Comparison of ENCODE assay signal across 29 cellular contexts in genomic region chr12:72493390-72493789, GRCh38.
DNase-seq lines count a peak whose midpoint lies in the region; ATAC-seq, FAIRE-seq and TF ChIP-seq lines count a peak whose summit lies in the region.
"Had no signal": no experiment of that assay in that cellular context is flagged by ENCODE, and none has a peak within 500 bp of the region (broad histone marks: within the 10 kb centered on the region; RNA-seq: fewer than 3 reads in every experiment).

No MANE protein-coding gene starts in this region.

- in situ Hi-C loops in GM23248 (cut with MboI), result no loop called here

- H3K9me2 ChIP-seq in GM23248 (ENCODE audit: insufficient read depth), result no peaks in the 10 kb centered on the region

- no peak overlapping the region for H3K9ac ChIP-seq in GM23248
- H3K9ac ChIP-seq in astrocyte (ENCODE audit: low read length), result no peak overlapping the region
- H3K9ac ChIP-seq: BLaER1 had no signal

- no peak overlapping the region for H3K27ac Mint-ChIP-seq in astrocyte (ENCODE audit: unreplicated experiment)
- H3K27ac Mint-ChIP-seq: CD4-positive, alpha-beta T cell; IgD-negative memory B cell; T-helper 17 cell had no signal

- H3K27ac ChIP-seq in GM23248 (no peak overlapping the region), astrocyte (ENCODE audit: low read depth, low read length) (no peak overlapping the region)
- H3K27ac ChIP-seq: BLaER1 had no signal

- H3K4me3 Mint-ChIP-seq in astrocyte (ENCODE audit: unreplicated experiment), result no peak overlapping the region
- H3K4me3 Mint-ChIP-seq: CD4-positive, alpha-beta T cell; IgD-negative memory B cell; T-helper 17 cell had no signal

- ATAC-seq in HG03139 (IDR thresholded peaks at IDR 0.05; ENCODE audit: unreplicated experiment), result no peak
- no peak for ATAC-seq in GM19463 (IDR thresholded peaks at IDR 0.05; ENCODE audit: unreplicated experiment)
- ATAC-seq: Right ventricle myocardium inferior, T-helper 17 cell had no signal

- H3K79me2 ChIP-seq in GM23248 (ENCODE audit: insufficient read depth) (no peaks in the 10 kb centered on the region), astrocyte (ENCODE audit: insufficient read depth, low read length) (no peaks in the 10 kb centered on the region)

- DNase-seq in GM23248 (peak; percentile 7), OCI-M2 (lab: John Stamatoyannopoulos, UW; ENCODE audit: unreplicated experiment) (peak; percentile 35), astrocyte (ENCODE audit: low read depth) (peak; percentile 35), kidney tubule cell (ENCODE audit: low spot score) (peak; percentile 1), GM10266 (ENCODE audit: extremely low spot score) (no peak), hypothalamus (lab: John Stamatoyannopoulos, UW) (no peak)
- DNase-seq: ACHN; CD4-positive, alpha-beta T cell; COR-L47; DND-41; GDM1; Karpas-422; MM.1S; NCI-H1048; NCI-H1417 treated with DMSO at 0.1 percent for 48 hours; NCI-H187; NCI-H2107; NCI-H226; NCI-H510A treated with DMSO at 0.1 percent for 48 hours; NCI-H774; T-helper 17 cell had no signal

- no peaks in the 10 kb centered on the region for H3K4me1 ChIP-seq in GM23248 (ENCODE audit: insufficient read depth)
- no peaks in the 10 kb centered on the region for H3K4me1 ChIP-seq in astrocyte (ENCODE audit: insufficient read depth, low read length)
- H3K4me1 ChIP-seq: BLaER1 had no signal

- H3K27me3 Mint-ChIP-seq in astrocyte (ENCODE audit: low read depth, unreplicated experiment), result no peaks in the 10 kb centered on the region
- H3K27me3 Mint-ChIP-seq: CD4-positive, alpha-beta T cell; IgD-negative memory B cell; T-helper 17 cell had no signal

- H3K9me3 ChIP-seq in GM23248 (ENCODE audit: low read depth), result no peaks in the 10 kb centered on the region
- H3K9me3 ChIP-seq in astrocyte (ENCODE audit: insufficient read depth, low read depth, low read length), result no peaks in the 10 kb centered on the region
- H3K9me3 ChIP-seq: BLaER1 had no signal

- H3K36me3 ChIP-seq in GM23248 (ENCODE audit: low read depth) (no peaks in the 10 kb centered on the region), astrocyte (ENCODE audit: insufficient read depth, low read length) (no peaks in the 10 kb centered on the region)
- H3K36me3 ChIP-seq: BLaER1 had no signal

- no peaks in the 10 kb centered on the region for H3K36me3 Mint-ChIP-seq in astrocyte (ENCODE audit: low read depth, unreplicated experiment)
- H3K36me3 Mint-ChIP-seq: IgD-negative memory B cell had no signal

- H3K27me3 ChIP-seq in GM23248 (replicated peaks; ENCODE audit: insufficient read depth), result no peaks in the 10 kb centered on the region
- no peaks in the 10 kb centered on the region for H3K27me3 ChIP-seq in astrocyte (ENCODE audit: insufficient read depth, low read length)
- H3K27me3 ChIP-seq: BLaER1 had no signal

- no peak for FAIRE-seq in astrocyte (lab: Jason Lieb, UNC)
- FAIRE-seq: H1, HTR-8/SVneo, RCC 7860 had no signal

- H2AFZ ChIP-seq in GM23248, result no peak overlapping the region
- H2AFZ ChIP-seq in astrocyte (ENCODE audit: low read depth, low read length), result no peak overlapping the region

- 3 to 9% methylated on average over 1 of the region's 1 CpG for WGBS in GM23248 (ENCODE audit: low coverage in 1 of 2, low lambda C conversion rate in 2 of 2, missing lambda C conversion rate in 2 of 2), 2 experiments

- no peak overlapping the region for H3K4me3 ChIP-seq in GM23248
- no peak overlapping the region for H3K4me3 ChIP-seq in astrocyte (ENCODE audit: insufficient read depth, low read depth, low read length)
- H3K4me3 ChIP-seq: BLaER1 had no signal

- H3K4me1 Mint-ChIP-seq in astrocyte (ENCODE audit: low read depth, unreplicated experiment), result peaks cover 4% of the 10 kb centered on the region
- H3K4me1 Mint-ChIP-seq: IgD-negative memory B cell, T-helper 17 cell had no signal

- no peaks in the 10 kb centered on the region for H3K9me3 Mint-ChIP-seq in astrocyte (ENCODE audit: unreplicated experiment)

- no peak overlapping the region for H3K4me2 ChIP-seq in GM23248 (ENCODE audit: unreplicated experiment)
- no peak overlapping the region for H3K4me2 ChIP-seq in astrocyte (ENCODE audit: low read length)
- H3K4me2 ChIP-seq: BLaER1 had no signal

- H3F3A ChIP-seq in GM23248 (ENCODE audit: insufficient read depth), result no peaks in the 10 kb centered on the region

- TF ChIP-seq CTCF in astrocyte (IDR thresholded peaks at IDR 0.05; ENCODE audit: insufficient read depth, low read depth, low read length), result no peak
- TF ChIP-seq CTCF in GM10266 (IDR thresholded peaks at IDR 0.05; ENCODE audit: control insufficient read depth, insufficient read depth, low read depth, missing control alignments), result no peak

- H4K20me1 ChIP-seq in GM23248 (ENCODE audit: insufficient read depth) (no peaks in the 10 kb centered on the region), astrocyte (ENCODE audit: insufficient read depth, low read length) (no peaks in the 10 kb centered on the region)
- H4K20me1 ChIP-seq: BLaER1 had no signal

Comparison
In these comparisons a context has a peak if more than half of its experiments do, and no peak if none do; other contexts are left out.
1. DNase-seq: peak in GM23248 (single experiment), OCI-M2 (single experiment), astrocyte (single experiment) and kidney tubule cell (single experiment); none in GM10266 (single experiment) and hypothalamus (0 of 51).